In the genomic region with DNA sequence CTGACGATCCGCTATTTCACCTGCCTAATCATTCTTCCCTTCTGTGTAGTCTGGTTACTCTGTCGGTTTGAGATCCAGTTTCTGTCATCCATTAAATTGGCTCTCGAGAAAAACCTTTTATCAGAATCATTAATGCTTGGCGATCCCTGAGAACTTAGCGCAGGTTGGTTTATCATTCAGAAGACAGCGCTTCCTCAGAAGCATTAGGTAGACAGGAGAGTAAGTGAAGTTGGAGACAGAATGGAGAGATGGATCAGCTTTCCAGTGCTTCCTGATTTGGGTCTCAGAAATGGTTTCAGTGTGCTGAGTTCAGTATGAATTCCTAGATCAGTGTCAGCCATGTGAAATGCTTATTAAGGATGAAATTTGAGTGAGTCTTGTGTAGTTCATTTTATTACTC, we compare ENCODE assay signal across 8 cellular contexts. TPM values are rescaled to one million over a fixed set of nuclear protein-coding genes. Genes with fewer than 3 reads are reported as not detected.
DNase-seq lines count a peak whose midpoint lies in the region; TF ChIP-seq lines count a peak whose summit lies in the region.

No MANE protein-coding gene starts in this region.

- WGBS in thyroid gland, 2 donors: 1 to 2% methylated on average over 7 of the region's 7 CpGs

- peaks cover 2% of the 10 kb centered on the region for H3K27me3 Mint-ChIP-seq in IgD-negative memory B cell
- no peaks in the 10 kb centered on the region for H3K27me3 Mint-ChIP-seq in activated T-helper 2 cell treated with anti-CD3 and anti-CD28 coated beads, Interferon-gamma antibody, Interleukin-2, Interleukin-4, amounts not matched to agents 10 μg/mL and 5 μg/mL and 100 μg/mL, durations not matched to agents 14 hours and 24 hours and 36 hours (ENCODE audit: low read depth)

- peaks cover 0 to 3% (median 0%) of the 10 kb centered on the region in 3 donors for H3K9me3 Mint-ChIP-seq in IgD-negative memory B cell
- H3K9me3 Mint-ChIP-seq in activated T-helper 2 cell treated with anti-CD3 and anti-CD28 coated beads, Interferon-gamma antibody, Interleukin-2, Interleukin-4, amounts not matched to agents 10 μg/mL and 5 μg/mL and 100 μg/mL, durations not matched to agents 14 hours and 24 hours and 36 hours: no peaks in the 10 kb centered on the region

- peak overlapping the region; percentile 28 to 90 (median 69) for H3K4me3 ChIP-seq in thyroid gland (replicated peaks in 1 of 3)

- DNase-seq in DMS79 (lab: John Stamatoyannopoulos, UW): peak; percentile 2
- no peak for DNase-seq in activated T-helper 2 cell treated with anti-CD3 and anti-CD28 coated beads, Interferon-gamma antibody, Interleukin-2, Interleukin-4, amounts not matched to agents 10 μg/mL and 5 μg/mL and 100 μg/mL, durations not matched to agents 14 hours and 24 hours and 36 hours (ENCODE audit: low spot score)
- peak; percentile 6 for DNase-seq in kidney glomerular epithelial cell (lab: John Stamatoyannopoulos, UW)
- DNase-seq in thyroid gland: no peak
- DNase-seq in GM19240 (ENCODE audit: insufficient read length, low spot score): no peak
- no peak for DNase-seq in NCI-H226
- DNase-seq in cortex of kidney (lab: John Stamatoyannopoulos, UW): no peak

- H3K27ac Mint-ChIP-seq in IgD-negative memory B cell: peak overlapping the region; percentile 24 to 99 (median 96)
- H3K27ac Mint-ChIP-seq in activated T-helper 2 cell treated with anti-CD3 and anti-CD28 coated beads, Interferon-gamma antibody, Interleukin-2, Interleukin-4, amounts not matched to agents 10 μg/mL and 5 μg/mL and 100 μg/mL, durations not matched to agents 14 hours and 24 hours and 36 hours: peak overlapping the region; percentile 75

- peaks cover 0 to 2% of the 10 kb centered on the region in 2 donors for H3K36me3 ChIP-seq in thyroid gland

- H3K9me3 ChIP-seq in thyroid gland: no peaks in the 10 kb centered on the region

- H3K27me3 ChIP-seq in thyroid gland: no peaks in the 10 kb centered on the region

- no peak for TF ChIP-seq POLR2A in thyroid gland (IDR thresholded peaks at IDR 0.05)

- H3K4me1 Mint-ChIP-seq in IgD-negative memory B cell: peaks cover 26 to 43% (median 36%) of the 10 kb centered on the region in 3 donors
- H3K4me1 Mint-ChIP-seq in activated T-helper 2 cell treated with anti-CD3 and anti-CD28 coated beads, Interferon-gamma antibody, Interleukin-2, Interleukin-4, amounts not matched to agents 10 μg/mL and 5 μg/mL and 100 μg/mL, durations not matched to agents 14 hours and 24 hours and 36 hours (ENCODE audit: low read depth): peaks cover 30% of the 10 kb centered on the region

- no peak overlapping the region for H3K27ac ChIP-seq in thyroid gland

- intact Hi-C loops in activated T-helper 2 cell treated with anti-CD3 and anti-CD28 coated beads, Interferon-gamma antibody, Interleukin-2, Interleukin-4, amounts not matched to agents 10 μg/mL and 5 μg/mL and 100 μg/mL, durations not matched to agents 14 hours and 24 hours and 36 hours (cut with micrococcal nuclease): loop anchor here (10.0 kb wide), 3 partner anchors 713 to 1087 kb away; a partner anchor contains a TSS
- intact Hi-C loops in thyroid gland (cut with DNase I): no loop called here

- peaks cover 10% of the 10 kb centered on the region for H3K36me3 Mint-ChIP-seq in IgD-negative memory B cell
- H3K36me3 Mint-ChIP-seq in activated T-helper 2 cell treated with anti-CD3 and anti-CD28 coated beads, Interferon-gamma antibody, Interleukin-2, Interleukin-4, amounts not matched to agents 10 μg/mL and 5 μg/mL and 100 μg/mL, durations not matched to agents 14 hours and 24 hours and 36 hours (ENCODE audit: low read depth): peaks cover 45% of the 10 kb centered on the region

- H3K4me3 Mint-ChIP-seq in IgD-negative memory B cell: peak overlapping the region; percentile 87 to 96 (median 92)
- peak overlapping the region; percentile 95 for H3K4me3 Mint-ChIP-seq in activated T-helper 2 cell treated with anti-CD3 and anti-CD28 coated beads, Interferon-gamma antibody, Interleukin-2, Interleukin-4, amounts not matched to agents 10 μg/mL and 5 μg/mL and 100 μg/mL, durations not matched to agents 14 hours and 24 hours and 36 hours (ENCODE audit: low read depth)

- TF ChIP-seq CTCF in thyroid gland (IDR thresholded peaks at IDR 0.05): no peak

- peaks cover 25 to 26% of the 10 kb centered on the region in 2 donors for H3K4me1 ChIP-seq in thyroid gland

RNA-seq across cellular contexts. Expression of a gene that starts 1.3 kb away (rescaled TPM):
- polyA plus RNA-seq in IgD-negative memory B cell: 35.1 TPM
- 68.0 and 69.8 TPM in 2 replicates for total RNA-seq in activated T-helper 2 cell treated with anti-CD3 and anti-CD28 coated beads, Interferon-gamma antibody, Interleukin-2, Interleukin-4, amounts not matched to agents 10 μg/mL and 5 μg/mL and 100 μg/mL, durations not matched to agents 14 hours and 24 hours and 36 hours
- total RNA-seq in thyroid gland: 10 to 100 TPM; 27.4 to 33.0 (median 30.9) TPM

Comparison
In these comparisons a context has a peak if more than half of its experiments do, and no peak if none do; other contexts are left out.
1. DNase-seq: peak in DMS79 (single experiment) and kidney glomerular epithelial cell (single experiment); none in activated T-helper 2 cell treated with anti-CD3 and anti-CD28 coated beads, Interferon-gamma antibody, Interleukin-2, Interleukin-4, amounts not matched to agents 10 μg/mL and 5 μg/mL and 100 μg/mL, durations not matched to agents 14 hours and 24 hours and 36 hours (single experiment), thyroid gland (0 of 2), GM19240 (single experiment), NCI-H226 (single experiment) and cortex of kidney (single experiment).